ENCODE assay signal across 1 cellular context in the genomic region with DNA sequence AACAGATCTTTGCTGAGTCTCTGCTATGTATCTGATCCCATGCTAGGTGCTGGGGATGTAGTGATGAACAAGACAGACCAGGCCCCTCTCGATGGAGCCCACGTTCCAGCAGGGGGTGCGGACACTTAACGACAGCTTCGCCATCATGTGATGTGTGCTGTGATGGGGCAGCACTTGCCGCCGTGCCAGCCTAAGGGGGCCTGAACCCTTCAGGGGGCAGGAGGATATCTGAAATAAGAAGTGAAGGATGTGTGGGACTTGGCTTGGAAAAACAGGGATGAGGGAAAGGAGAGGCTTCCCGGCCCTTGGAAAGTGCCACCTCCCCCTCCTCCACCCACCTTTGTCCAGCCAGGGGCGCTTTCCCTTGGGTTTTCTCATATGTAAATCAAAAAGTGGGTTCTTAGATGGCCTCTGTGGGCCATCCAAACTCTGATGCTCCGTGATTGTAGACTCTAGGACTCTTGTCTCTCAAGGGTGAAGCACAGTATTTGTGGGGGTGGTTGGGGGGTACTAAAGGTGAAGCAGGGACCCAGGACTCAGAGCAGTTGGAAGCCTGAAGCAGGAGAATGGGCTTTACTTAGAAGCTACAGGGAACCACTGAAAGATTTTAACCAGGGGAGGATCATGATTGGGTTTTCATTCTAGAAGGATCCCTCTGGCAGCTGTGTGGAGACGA.
TF ChIP-seq lines count a peak whose summit lies in the region.

No MANE protein-coding gene starts in this region.

TF ChIP-seq in K562, 482 proteins besides CTCF, POLR2A, EP300 and RAD21:
- no peak for TF ChIP-seq ZNF830 (CRISPR knock-in tag; IDR thresholded peaks at IDR 0.05)
- TF ChIP-seq ZBTB40 (IDR thresholded peaks at IDR 0.05), result no peak
- TF ChIP-seq ZBTB40 (CRISPR knock-in tag; IDR thresholded peaks at IDR 0.05), result no peak
